24 cellular contexts compared by ENCODE assay signal in genomic region chr20:9918360-9918759, GRCh38.
"Had no signal": no experiment of that assay in that cellular context is flagged by ENCODE, and none has a peak within 500 bp of the region (broad histone marks: within the 10 kb centered on the region; RNA-seq: fewer than 3 reads in every experiment).

No MANE protein-coding gene starts in this region.

- H3K4me2 ChIP-seq: hepatocyte had no signal

- H3K27ac ChIP-seq: hepatocyte, lower lobe of right lung, parathyroid adenoma, thyroid gland, upper lobe of right lung, WERI-Rb-1 had no signal

- H3K4me1 ChIP-seq: parathyroid adenoma, thyroid gland, upper lobe of right lung had no signal

- H3K79me2 ChIP-seq: hepatocyte, parathyroid adenoma had no signal

- DNase-seq: activated CD4-positive, alpha-beta T cell treated with anti-CD3 and anti-CD28 coated beads, Interleukin-2, amount 10 ng/mL, durations not matched to agents 7 days and 5 days; activated CD4-positive, CD25-positive, alpha-beta regulatory T cell treated with anti-CD3 and anti-CD28 coated beads, Interleukin-2, amount 50 U/mL, for 72 hours; activated CD8-positive, alpha-beta T cell treated with anti-CD3 and anti-CD28 coated beads, Interleukin-2, amount 10 ng/mL, durations not matched to agents 7 days and 5 days; activated gamma-delta T cell; aorta; effector CD4-positive, alpha-beta T cell; erythroblast; foreskin melanocyte; glutamatergic neuron; immature natural killer cell; lower lobe of right lung; naive B cell; nucleus accumbens; right cardiac atrium; stimulated activated CD4-positive, alpha-beta T cell treated with anti-CD3 and anti-CD28 coated beads, Interleukin-12 subunit alpha, Interleukin-12 subunit beta, amount 100 ng/mL, for 4 hours; stimulated activated CD4-positive, alpha-beta T cell treated with anti-CD3 and anti-CD28 coated beads, Interleukin-4, amount 100 ng/mL, for 4 hours; substantia nigra; upper lobe of right lung; WERI-Rb-1 had no signal

- H3K27me3 ChIP-seq: thyroid gland, upper lobe of right lung had no signal

- H3K4me3 ChIP-seq: hepatocyte, lower lobe of right lung, thyroid gland, upper lobe of right lung had no signal

- H3K36me3 ChIP-seq: lower lobe of right lung, thyroid gland, upper lobe of right lung, WERI-Rb-1 had no signal

- ATAC-seq: activated CD8-positive, alpha-beta T cell treated with anti-CD3 and anti-CD28 coated beads, Interleukin-2, amount 10 ng/mL, durations not matched to agents 7 days and 5 days; left lobe of liver; lower lobe of right lung; right cardiac atrium; upper lobe of right lung had no signal

- H3K9me3 ChIP-seq: lower lobe of right lung, thyroid gland, upper lobe of right lung had no signal

- FAIRE-seq: TTC549 had no signal

- H3K9ac ChIP-seq: parathyroid adenoma had no signal

- H2AFZ ChIP-seq: hepatocyte, parathyroid adenoma had no signal
